ENCODE assay signal across 8 cellular contexts in the genomic region with DNA sequence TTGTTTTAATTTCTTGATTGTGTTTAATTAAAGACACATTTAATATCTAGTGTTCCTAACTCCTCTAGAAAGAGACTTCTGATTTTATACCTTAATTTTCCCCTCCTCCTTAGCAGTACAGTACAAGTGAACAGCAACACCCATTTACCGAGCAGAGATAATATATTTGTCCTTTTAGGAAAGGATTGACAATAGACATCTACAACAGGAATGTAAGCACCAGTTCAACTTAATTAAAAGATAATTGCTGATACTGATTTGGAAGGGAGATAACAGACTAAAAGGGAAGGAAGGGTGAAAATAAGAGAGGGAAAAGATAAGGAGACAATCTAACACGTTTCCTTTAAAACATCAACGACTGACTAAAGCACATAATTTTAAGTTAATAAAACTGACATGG.
DNase-seq lines count a peak whose midpoint lies in the region; ATAC-seq, FAIRE-seq and TF ChIP-seq lines count a peak whose summit lies in the region.

No MANE protein-coding gene starts in this region.

- ATAC-seq in HG02571 (IDR thresholded peaks at IDR 0.05; ENCODE audit: unreplicated experiment) = peak; percentile 18
- peak; percentile 65 for ATAC-seq in SK-N-SH treated with all-trans-retinoic acid at 6 μM for 48 hours
- ATAC-seq in psoas muscle = peak; percentile 25 to 56 (median 37)
- ATAC-seq in GM18519 (IDR thresholded peaks at IDR 0.05; ENCODE audit: low FRiP score, unreplicated experiment) = no peak

- H3K4me3 ChIP-seq in GM08714 (ENCODE audit: low read length) = peak overlapping the region; percentile 31; the same call in 1 of the 2 replicates
- peak overlapping the region; percentile 61 for H3K4me3 ChIP-seq in fibroblast of pulmonary artery (replicated peaks; ENCODE audit: low read depth, low read length)
- peak overlapping the region; percentile 73 for H3K4me3 ChIP-seq in psoas muscle
- peak overlapping the region in 1 of 2 donors; percentile 19 for H3K4me3 ChIP-seq in small intestine (ENCODE audit: low read depth in 1 of 2, low read length in 2 of 2)

- H3K9me3 ChIP-seq in psoas muscle = no peaks in the 10 kb centered on the region
- H3K9me3 ChIP-seq in small intestine (ENCODE audit: control insufficient read depth, low read depth) = no peaks in the 10 kb centered on the region

- 0 to 1% (median 0%) methylated on average over 3 of the region's 3 CpGs for WGBS in psoas muscle, 3 donors
- WGBS in small intestine, 3 donors = 0 to 1% (median 1%) methylated on average over 3 of the region's 3 CpGs

- DNase-seq in fibroblast of pulmonary artery (ENCODE audit: low read depth) (no peak), psoas muscle (no peak), small intestine (no peak), COLO668 (lab: John Stamatoyannopoulos, UW; ENCODE audit: unreplicated experiment) (no peak)

- intact Hi-C loops in psoas muscle (cut with DNase I) = loop anchor here in 1 of 2 donors (10.0 kb wide), 1 partner anchor 285 kb away; no protein-coding TSS in a partner anchor

- H3K27me3 ChIP-seq in psoas muscle (ENCODE audit: insufficient read depth in 3 of 3, low read length in 2 of 3) (no peaks in the 10 kb centered on the region), small intestine (ENCODE audit: control insufficient read depth in 2 of 2, insufficient read depth in 2 of 2, low read length in 2 of 2) (no peaks in the 10 kb centered on the region)

- no peak for TF ChIP-seq CTCF in fibroblast of pulmonary artery (IDR thresholded peaks at IDR 0.05; ENCODE audit: low read length, missing control alignments)
- no peak for TF ChIP-seq CTCF in psoas muscle (IDR thresholded peaks at IDR 0.05)

- H3K4me1 ChIP-seq in psoas muscle = peaks cover 24% of the 10 kb centered on the region
- H3K4me1 ChIP-seq in small intestine (ENCODE audit: control insufficient read depth in 2 of 2, insufficient read depth in 1 of 2, low read depth in 1 of 2, low read length in 1 of 2) = peaks cover 2 to 6% of the 10 kb centered on the region in 2 donors

- H3K27ac ChIP-seq in psoas muscle (peak overlapping the region; percentile 90), small intestine (ENCODE audit: low read depth in 1 of 2, low read length in 1 of 2) (no peak overlapping the region)

- no peaks in the 10 kb centered on the region for H3K36me3 ChIP-seq in psoas muscle (ENCODE audit: insufficient read depth in 1 of 2, low read depth in 1 of 2)
- no peaks in the 10 kb centered on the region for H3K36me3 ChIP-seq in small intestine (ENCODE audit: control insufficient read depth in 2 of 2, insufficient read depth in 2 of 2, low read length in 2 of 2)

- FAIRE-seq in small intestine (lab: Jason Lieb, UNC) = no peak

TF ChIP-seq in SK-N-SH treated with all-trans-retinoic acid at 6 μM for 48 hours, 23 proteins besides CTCF, POLR2A, EP300 and RAD21:
- TF ChIP-seq TSHZ2 (CRISPR knock-in tag; IDR thresholded peaks at IDR 0.05) = 0 out of 2 replicates have a peak, but pooled peaks have one; percentile 37
- TF ChIP-seq TCF4 (CRISPR knock-in tag; IDR thresholded peaks at IDR 0.05; ENCODE audit: borderline replicate concordance) = 0 out of 2 replicates have a peak, but pooled peaks have one; percentile 27
- TF ChIP-seq ARNTL (CRISPR knock-in tag; IDR thresholded peaks at IDR 0.05; ENCODE audit: borderline replicate concordance, low read depth) = 0 out of 2 replicates have a peak, but pooled peaks have one; percentile 4
- TF ChIP-seq, protein P1, sequence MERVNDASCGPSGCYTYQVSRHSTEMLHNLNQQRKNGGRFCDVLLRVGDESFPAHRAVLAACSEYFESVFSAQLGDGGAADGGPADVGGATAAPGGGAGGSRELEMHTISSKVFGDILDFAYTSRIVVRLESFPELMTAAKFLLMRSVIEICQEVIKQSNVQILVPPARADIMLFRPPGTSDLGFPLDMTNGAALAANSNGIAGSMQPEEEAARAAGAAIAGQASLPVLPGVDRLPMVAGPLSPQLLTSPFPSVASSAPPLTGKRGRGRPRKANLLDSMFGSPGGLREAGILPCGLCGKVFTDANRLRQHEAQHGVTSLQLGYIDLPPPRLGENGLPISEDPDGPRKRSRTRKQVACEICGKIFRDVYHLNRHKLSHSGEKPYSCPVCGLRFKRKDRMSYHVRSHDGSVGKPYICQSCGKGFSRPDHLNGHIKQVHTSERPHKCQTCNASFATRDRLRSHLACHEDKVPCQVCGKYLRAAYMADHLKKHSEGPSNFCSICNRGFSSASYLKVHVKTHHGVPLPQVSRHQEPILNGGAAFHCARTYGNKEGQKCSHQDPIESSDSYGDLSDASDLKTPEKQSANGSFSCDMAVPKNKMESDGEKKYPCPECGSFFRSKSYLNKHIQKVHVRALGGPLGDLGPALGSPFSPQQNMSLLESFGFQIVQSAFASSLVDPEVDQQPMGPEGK (CRISPR knock-in tag; IDR thresholded peaks at IDR 0.05; ENCODE audit: borderline replicate concordance) = no peak
